ENCODE assay signal across 13 cellular contexts in genomic region chr12:82862876-82863649, GRCh38.
"Had no signal": no experiment of that assay in that cellular context is flagged by ENCODE, and none has a peak within 500 bp of the region (broad histone marks: within the 10 kb centered on the region; RNA-seq: fewer than 3 reads in every experiment).

No MANE protein-coding gene starts in this region.

- H3K4me3 Mint-ChIP-seq: activated CD4-positive, alpha-beta T cell treated with anti-CD3 and anti-CD28 coated beads, Interleukin-2, amount 10 ng/mL, durations not matched to agents 7 days and 5 days; activated naive CD8-positive, alpha-beta T cell treated with anti-CD3 and anti-CD28 coated beads for 36 hours; activated T-helper 1 cell treated with anti-CD3 and anti-CD28 coated beads, Interleukin-12 subunit alpha, Interleukin-12 subunit beta, Interleukin-2, Interleukin-4 antibody, amounts not matched to agents 30 ng/mL and 10 ng/mL and 1 ng/mL, durations not matched to agents 14 hours and 24 hours and 36 hours; neural crest cell; stimulated activated naive CD8-positive, alpha-beta T cell treated with anti-CD3 and anti-CD28 coated beads, Interleukin-15, amount 100 ng/mL, for 72 hours had no signal

- DNase-seq: activated CD4-positive, alpha-beta T cell treated with anti-CD3 and anti-CD28 coated beads, Interleukin-2, amount 10 ng/mL, durations not matched to agents 7 days and 5 days; activated CD8-positive, alpha-beta memory T cell treated with anti-CD3 and anti-CD28 coated beads for 24 hours; activated naive CD8-positive, alpha-beta T cell treated with anti-CD3 and anti-CD28 coated beads for 36 hours; amygdala; head of caudate nucleus; left cardiac atrium; lower lobe of right lung; spleen; stimulated activated naive CD8-positive, alpha-beta T cell treated with anti-CD3 and anti-CD28 coated beads, Interleukin-15, amount 100 ng/mL, for 72 hours had no signal

- H3K4me1 ChIP-seq: lower lobe of right lung, spleen had no signal

- H3K4me3 ChIP-seq: lower lobe of right lung, spleen had no signal

- H3K4me1 Mint-ChIP-seq: activated CD4-positive, alpha-beta T cell treated with anti-CD3 and anti-CD28 coated beads, Interleukin-2, amount 10 ng/mL, durations not matched to agents 7 days and 5 days; activated naive CD8-positive, alpha-beta T cell treated with anti-CD3 and anti-CD28 coated beads for 36 hours; stimulated activated naive CD8-positive, alpha-beta T cell treated with anti-CD3 and anti-CD28 coated beads, Interleukin-15, amount 100 ng/mL, for 72 hours had no signal

- H3K27me3 Mint-ChIP-seq: activated CD4-positive, alpha-beta T cell treated with anti-CD3 and anti-CD28 coated beads, Interleukin-2, amount 10 ng/mL, durations not matched to agents 7 days and 5 days; activated naive CD8-positive, alpha-beta T cell treated with anti-CD3 and anti-CD28 coated beads for 36 hours; stimulated activated naive CD8-positive, alpha-beta T cell treated with anti-CD3 and anti-CD28 coated beads, Interleukin-15, amount 100 ng/mL, for 72 hours had no signal

- H3K27me3 ChIP-seq: spleen had no signal

- H3K36me3 ChIP-seq: lower lobe of right lung, spleen had no signal

- H3K27ac Mint-ChIP-seq: activated CD4-positive, alpha-beta T cell treated with anti-CD3 and anti-CD28 coated beads, Interleukin-2, amount 10 ng/mL, durations not matched to agents 7 days and 5 days; activated naive CD8-positive, alpha-beta T cell treated with anti-CD3 and anti-CD28 coated beads for 36 hours; activated T-helper 1 cell treated with anti-CD3 and anti-CD28 coated beads, Interleukin-12 subunit alpha, Interleukin-12 subunit beta, Interleukin-2, Interleukin-4 antibody, amounts not matched to agents 30 ng/mL and 10 ng/mL and 1 ng/mL, durations not matched to agents 14 hours and 24 hours and 36 hours; stimulated activated naive CD8-positive, alpha-beta T cell treated with anti-CD3 and anti-CD28 coated beads, Interleukin-15, amount 100 ng/mL, for 72 hours had no signal

- H3K9me3 ChIP-seq: lower lobe of right lung, spleen had no signal

- H3K27ac ChIP-seq: epithelial cell of prostate, lower lobe of right lung, spleen had no signal

- H3K9me3 Mint-ChIP-seq: activated CD4-positive, alpha-beta T cell treated with anti-CD3 and anti-CD28 coated beads, Interleukin-2, amount 10 ng/mL, durations not matched to agents 7 days and 5 days; activated naive CD8-positive, alpha-beta T cell treated with anti-CD3 and anti-CD28 coated beads for 36 hours; activated T-helper 1 cell treated with anti-CD3 and anti-CD28 coated beads, Interleukin-12 subunit alpha, Interleukin-12 subunit beta, Interleukin-2, Interleukin-4 antibody, amounts not matched to agents 30 ng/mL and 10 ng/mL and 1 ng/mL, durations not matched to agents 14 hours and 24 hours and 36 hours had no signal

- ATAC-seq: left cardiac atrium; lower lobe of right lung; sciatic nerve; stimulated activated naive CD8-positive, alpha-beta T cell treated with anti-CD3 and anti-CD28 coated beads, Interleukin-15, amount 100 ng/mL, for 72 hours had no signal
